9 cellular contexts compared by ENCODE assay signal in genomic region chr12:30926243-30927209, GRCh38. TPM values are rescaled to one million over a fixed set of nuclear protein-coding genes. Genes with fewer than 3 reads are reported as not detected.
A peak's percentile ranks its signal among the peaks of the same experiment; 100 is the strongest.
DNase-seq lines count a peak whose midpoint lies in the region; ATAC-seq, FAIRE-seq and TF ChIP-seq lines count a peak whose summit lies in the region.
"Had no signal": no experiment of that assay in that cellular context is flagged by ENCODE, and none has a peak within 500 bp of the region (broad histone marks: within the 10 kb centered on the region; RNA-seq: fewer than 3 reads in every experiment).

Gene TSPAN11 (plus strand): TSS chr12:30926748. CDS start chr12:30953992, 27,244 bp downstream.

- intact Hi-C loops in mammary epithelial cell (cut with micrococcal nuclease), result no loop called here

- H3K27ac ChIP-seq in HUES6 (ENCODE audit: low read depth, low read length) (no peak within 1 kb of the TSS), mammary epithelial cell (ENCODE audit: insufficient read depth, low read depth, low read length) (no peak within 1 kb of the TSS)

- no peaks in the 10 kb centered on the region for H3K4me1 Mint-ChIP-seq in stimulated activated memory B cell treated with anti-CD40 and anti-IgM and Interleukin-4, amounts not matched to agents 10 μg/mL and 1 μg/mL and 100 μg/mL, for 72 hours

- H2AFZ ChIP-seq in mammary epithelial cell (ENCODE audit: low read depth, low read length), result peak within 1 kb of the TSS; percentile 65

- no peak for TF ChIP-seq CTCF in D721Med (IDR thresholded peaks at IDR 0.05; ENCODE audit: insufficient read depth, missing control alignments)
- no peak for TF ChIP-seq CTCF in mammary epithelial cell (conservative IDR thresholded peaks at IDR 0.05 in 1 of 2, IDR thresholded peaks at IDR 0.05 in 1 of 2; ENCODE audit: extremely low read depth in 1 of 2, insufficient read depth in 1 of 2, low read depth in 1 of 2, low read length in 2 of 2)

- 15% methylated on average over 27 of the region's 78 CpGs for WGBS in mammary epithelial cell (ENCODE audit: low coverage, missing lambda C conversion rate)

- ATAC-seq in stimulated activated memory B cell treated with anti-CD40 and anti-IgM and Interleukin-4, amounts not matched to agents 10 μg/mL and 1 μg/mL and 100 μg/mL, for 72 hours, result peak; percentile 39
- ATAC-seq in HG03457 (IDR thresholded peaks at IDR 0.05; ENCODE audit: unreplicated experiment), result no peak

- no peak within 1 kb of the TSS for H3K27ac Mint-ChIP-seq in stimulated activated memory B cell treated with anti-CD40 and anti-IgM and Interleukin-4, amounts not matched to agents 10 μg/mL and 1 μg/mL and 100 μg/mL, for 72 hours
- H3K27ac Mint-ChIP-seq: dendritic cell treated with granulocyte-macrophage colony-stimulating factor and Interleukin-4, amounts not matched to agents 40 ng/mL and 50 ng/mL, for 4 days had no signal

- dilution Hi-C loops in mammary epithelial cell (cut with HindIII; ENCODE audit: low sequenced_read_pairs), result no loop called here

- H3K4me1 ChIP-seq in HUES6 (ENCODE audit: control insufficient read depth, insufficient read depth, low read length) (peaks cover 26% of the 10 kb centered on the region), mammary epithelial cell (ENCODE audit: insufficient read depth, low read length) (peaks cover 9% of the 10 kb centered on the region)

- no peaks in the 10 kb centered on the region for H3K79me2 ChIP-seq in mammary epithelial cell (ENCODE audit: insufficient read depth, low read length)

- H3K4me3 ChIP-seq in HUES6 (ENCODE audit: low read depth, low read length), result peak within 1 kb of the TSS; percentile 64
- peak within 1 kb of the TSS in 2 of 3 experiments; percentile 31 to 40 for H3K4me3 ChIP-seq in mammary epithelial cell (replicated peaks in 1 of 3; ENCODE audit: insufficient read depth in 1 of 3, low read depth in 2 of 3, low read length in 3 of 3)

- DNase-seq in D721Med (ENCODE audit: insufficient read length, low spot score), result peak; percentile 71
- no peak for DNase-seq in mammary epithelial cell
- DNase-seq in iris pigment epithelial cell (ENCODE audit: low read depth), result peak; percentile 48
- no peak for DNase-seq in NCI-H2196 treated with DMSO at 0.1 percent for 48 hours (lab: John Stamatoyannopoulos, UW; ENCODE audit: unreplicated experiment)
- DNase-seq in H54 (ENCODE audit: insufficient read length, low spot score), result no peak

- FAIRE-seq in D721Med (lab: Jason Lieb, UNC) (no peak), H54 (lab: Jason Lieb, UNC) (no peak)

- H3K9me3 ChIP-seq in HUES6 (ENCODE audit: control insufficient read depth, insufficient read depth, low read depth, low read length) (no peaks in the 10 kb centered on the region), mammary epithelial cell (replicated peaks; ENCODE audit: insufficient read depth, low read length) (no peaks in the 10 kb centered on the region)

- H3K27me3 Mint-ChIP-seq in stimulated activated memory B cell treated with anti-CD40 and anti-IgM and Interleukin-4, amounts not matched to agents 10 μg/mL and 1 μg/mL and 100 μg/mL, for 72 hours, result peaks cover 58% of the 10 kb centered on the region

- no peaks in the 10 kb centered on the region for H3K36me3 ChIP-seq in HUES6 (ENCODE audit: control insufficient read depth, insufficient read depth, low read length)
- no peaks in the 10 kb centered on the region for H3K36me3 ChIP-seq in mammary epithelial cell (ENCODE audit: insufficient read depth, low read length)

- H3K9ac ChIP-seq in HUES6 (ENCODE audit: low read length) (peak within 1 kb of the TSS; percentile 24), mammary epithelial cell (ENCODE audit: insufficient read depth, low read length) (no peak within 1 kb of the TSS)

- H3K36me3 Mint-ChIP-seq in stimulated activated memory B cell treated with anti-CD40 and anti-IgM and Interleukin-4, amounts not matched to agents 10 μg/mL and 1 μg/mL and 100 μg/mL, for 72 hours, result no peaks in the 10 kb centered on the region

- no TSS peak for BruUV-seq in mammary epithelial cell (replicated peaks; lab: Mats Ljungman, UMichigan)

- H3K4me3 Mint-ChIP-seq in stimulated activated memory B cell treated with anti-CD40 and anti-IgM and Interleukin-4, amounts not matched to agents 10 μg/mL and 1 μg/mL and 100 μg/mL, for 72 hours, result peak within 1 kb of the TSS; percentile 5
- H3K4me3 Mint-ChIP-seq: dendritic cell treated with granulocyte-macrophage colony-stimulating factor and Interleukin-4, amounts not matched to agents 40 ng/mL and 50 ng/mL, for 4 days had no signal

- peaks cover 3% of the 10 kb centered on the region for H3K9me3 Mint-ChIP-seq in stimulated activated memory B cell treated with anti-CD40 and anti-IgM and Interleukin-4, amounts not matched to agents 10 μg/mL and 1 μg/mL and 100 μg/mL, for 72 hours
- H3K9me3 Mint-ChIP-seq: dendritic cell treated with granulocyte-macrophage colony-stimulating factor and Interleukin-4, amounts not matched to agents 40 ng/mL and 50 ng/mL, for 4 days had no signal

- no peak for TF ChIP-seq POLR2A in H54 (IDR thresholded peaks at IDR 0.05; ENCODE audit: low read depth, low read length)

- in situ Hi-C loops in mammary epithelial cell (cut with MboI; ENCODE audit: low sequenced_read_pairs in 2 of 2), result no loop called here

- peak within 1 kb of the TSS; percentile 83 for H3K4me2 ChIP-seq in mammary epithelial cell (ENCODE audit: insufficient read depth, low read depth, low read length)

- CTCF ChIA-PET in mammary epithelial cell (lab: Charles Lee; ENCODE audit: low non-redundant PET), result interaction anchor here (0.6 kb wide), 1 partner anchor 80 kb away, joined by 3 read pairs; no protein-coding TSS in a partner anchor

- H3K27me3 ChIP-seq in HUES6 (ENCODE audit: control insufficient read depth, insufficient read depth, low read length), result peaks cover 54% of the 10 kb centered on the region
- peaks cover 12% of the 10 kb centered on the region for H3K27me3 ChIP-seq in mammary epithelial cell (ENCODE audit: insufficient read depth, low read length)

- no peaks in the 10 kb centered on the region for H4K20me1 ChIP-seq in mammary epithelial cell (ENCODE audit: insufficient read depth, low read length)

RNA-seq across cellular contexts. Expression of gene TSPAN11, which starts in this region (rescaled TPM):
- 1 to 10 TPM in 1 of 2 donors, under 1 TPM in 1; 0.12 to 1.3 TPM for total RNA-seq in mammary epithelial cell
- 0.06 TPM for polyA plus RNA-seq in mammary epithelial cell
- not detected for polyA minus RNA-seq in mammary epithelial cell

Comparison
In these comparisons a context has a peak if more than half of its experiments do, and no peak if none do; other contexts are left out.
1. DNase-seq: peak in D721Med (single experiment) and iris pigment epithelial cell (single experiment); none in mammary epithelial cell (single experiment), NCI-H2196 treated with DMSO at 0.1 percent for 48 hours (single experiment) and H54 (single experiment).